Comparison of ENCODE assay signal across 10 cellular contexts in the genomic region with DNA sequence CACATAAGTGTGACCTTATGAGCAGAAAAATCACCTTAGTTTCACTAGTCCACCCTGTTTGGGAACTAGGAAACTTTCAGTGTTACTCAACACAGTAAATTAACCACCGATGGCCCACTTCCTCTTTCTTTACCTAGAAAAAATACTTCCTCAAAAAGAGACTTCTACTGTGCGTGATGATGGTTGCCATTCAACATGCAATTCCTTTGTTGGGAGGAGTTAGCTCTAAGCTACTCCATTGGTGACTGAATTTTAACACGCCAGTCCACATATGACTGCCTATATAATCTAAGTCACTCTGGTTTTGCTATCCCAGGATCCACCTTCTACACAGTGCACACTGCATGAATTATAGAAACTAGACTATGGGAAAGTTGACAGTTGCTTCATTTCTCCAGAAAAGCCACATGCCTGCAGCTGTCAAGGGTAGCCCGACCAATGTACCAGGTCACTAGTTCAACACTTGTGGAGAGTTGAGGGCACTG. TPM values are rescaled to one million over a fixed set of nuclear protein-coding genes. Genes with fewer than 3 reads are reported as not detected.
DNase-seq lines count a peak whose midpoint lies in the region; ATAC-seq and TF ChIP-seq lines count a peak whose summit lies in the region.
"Had no signal": no experiment of that assay in that cellular context is flagged by ENCODE, and none has a peak within 500 bp of the region (broad histone marks: within the 10 kb centered on the region; RNA-seq: fewer than 3 reads in every experiment).

No MANE protein-coding gene starts in this region.

- H3K4me3 Mint-ChIP-seq in neural progenitor cell = no peak overlapping the region
- no peak overlapping the region for H3K4me3 Mint-ChIP-seq in activated T-cell treated with anti-CD3 and anti-CD28 coated beads, Interleukin-2, amount 50 U/mL, for 72 hours

- H3K27ac ChIP-seq in neural progenitor cell (no peak overlapping the region), gastrocnemius medialis (no peak overlapping the region)
- H3K27ac ChIP-seq: SJSA1 had no signal

- no peaks in the 10 kb centered on the region for H3K27me3 Mint-ChIP-seq in neural progenitor cell (ENCODE audit: insufficient read depth, low read depth)
- H3K27me3 Mint-ChIP-seq in activated T-cell treated with anti-CD3 and anti-CD28 coated beads, Interleukin-2, amount 50 U/mL, for 72 hours (ENCODE audit: low read depth) = no peaks in the 10 kb centered on the region

- H3K9ac ChIP-seq in neural progenitor cell = no peak overlapping the region

- H3K27me3 ChIP-seq in neural progenitor cell (no peaks in the 10 kb centered on the region), gastrocnemius medialis (no peaks in the 10 kb centered on the region)
- H3K27me3 ChIP-seq: SJSA1 had no signal

- H3K79me2 ChIP-seq in neural progenitor cell (ENCODE audit: low read depth) = no peaks in the 10 kb centered on the region

- no peak overlapping the region for H2AFZ ChIP-seq in neural progenitor cell (replicated peaks)

- H3K27ac Mint-ChIP-seq in neural progenitor cell = no peak overlapping the region
- H3K27ac Mint-ChIP-seq in activated T-cell treated with anti-CD3 and anti-CD28 coated beads, Interleukin-2, amount 50 U/mL, for 72 hours = no peak overlapping the region

- no peaks in the 10 kb centered on the region for H4K20me1 ChIP-seq in neural progenitor cell (ENCODE audit: low read depth)

- in situ Hi-C loops in gastrocnemius medialis (cut with MboI; ENCODE audit: low sequenced_read_pairs in 4 of 4) = no loop called here

- H3K4me3 ChIP-seq in neural progenitor cell = no peak overlapping the region
- no peak overlapping the region for H3K4me3 ChIP-seq in gastrocnemius medialis
- H3K4me3 ChIP-seq: SJSA1 had no signal

- ATAC-seq in GM18909 (IDR thresholded peaks at IDR 0.05; ENCODE audit: poor library complexity, unreplicated experiment) = peak; percentile 99
- peak; percentile 97 for ATAC-seq in HG02642 (IDR thresholded peaks at IDR 0.05; ENCODE audit: poor library complexity, unreplicated experiment)
- ATAC-seq in HG03571 (IDR thresholded peaks at IDR 0.05; ENCODE audit: unreplicated experiment) = peak; percentile 98
- no peak for ATAC-seq in gastrocnemius medialis
- ATAC-seq in activated T-cell treated with anti-CD3 and anti-CD28 coated beads, Interleukin-2, amount 50 U/mL, for 72 hours (replicated peaks in 1 of 2) = no peak

- no peaks in the 10 kb centered on the region for H3K9me3 ChIP-seq in neural progenitor cell (ENCODE audit: low read depth)
- H3K9me3 ChIP-seq in gastrocnemius medialis = no peaks in the 10 kb centered on the region
- H3K9me3 ChIP-seq: SJSA1 had no signal

- no peaks in the 10 kb centered on the region for H3K36me3 Mint-ChIP-seq in neural progenitor cell
- no peaks in the 10 kb centered on the region for H3K36me3 Mint-ChIP-seq in activated T-cell treated with anti-CD3 and anti-CD28 coated beads, Interleukin-2, amount 50 U/mL, for 72 hours (ENCODE audit: insufficient read depth in 2 of 2)

- H3K36me3 ChIP-seq in neural progenitor cell (no peaks in the 10 kb centered on the region), gastrocnemius medialis (no peaks in the 10 kb centered on the region)
- H3K36me3 ChIP-seq: SJSA1 had no signal

- H3F3A ChIP-seq in neural progenitor cell (ENCODE audit: low read depth) = peaks cover 20% of the 10 kb centered on the region

- peaks cover 16% of the 10 kb centered on the region for H3K4me1 Mint-ChIP-seq in neural progenitor cell
- no peaks in the 10 kb centered on the region for H3K4me1 Mint-ChIP-seq in activated T-cell treated with anti-CD3 and anti-CD28 coated beads, Interleukin-2, amount 50 U/mL, for 72 hours (ENCODE audit: low read depth)

- H3K4me2 ChIP-seq in neural progenitor cell = peak overlapping the region; percentile 59

- DNase-seq in neural progenitor cell (ENCODE audit: low spot score) = no peak
- DNase-seq in NCI-H510A (lab: John Stamatoyannopoulos, UW) = no peak
- no peak for DNase-seq in gastrocnemius medialis
- DNase-seq in activated T-cell treated with anti-CD3 and anti-CD28 coated beads, Interleukin-2, amount 50 U/mL, for 72 hours = no peak
- DNase-seq in cerebellar cortex (ENCODE audit: low spot score) = no peak

- H3K4me1 ChIP-seq in neural progenitor cell = peaks cover 17% of the 10 kb centered on the region
- H3K4me1 ChIP-seq in gastrocnemius medialis = no peaks in the 10 kb centered on the region
- H3K4me1 ChIP-seq: SJSA1 had no signal

- no peak for TF ChIP-seq CTCF in neural progenitor cell (IDR thresholded peaks at IDR 0.05)
- no peak for TF ChIP-seq CTCF in gastrocnemius medialis (IDR thresholded peaks at IDR 0.05 in 4 of 5, conservative IDR thresholded peaks at IDR 0.05 in 1 of 5)

- H3K9me3 Mint-ChIP-seq in neural progenitor cell = no peaks in the 10 kb centered on the region
- H3K9me3 Mint-ChIP-seq in activated T-cell treated with anti-CD3 and anti-CD28 coated beads, Interleukin-2, amount 50 U/mL, for 72 hours = peaks cover 1 to 6% of the 10 kb centered on the region in 2 donors

- no peak for TF ChIP-seq POLR2A in gastrocnemius medialis (IDR thresholded peaks at IDR 0.05)

- intact Hi-C loops in gastrocnemius medialis (cut with DNase I; ENCODE audit: low total_unique reads) = no loop called here

RNA-seq across cellular contexts. Expression of a gene that starts 47.8 kb away (rescaled TPM):
- total RNA-seq in neural progenitor cell (ENCODE audit: low replicate concordance) (not detected in 2 replicates), gastrocnemius medialis (not detected)
- not detected for total RNA-seq in activated T-cell treated with anti-CD3 and anti-CD28 coated beads, Interleukin-2, amount 50 U/mL, for 72 hours
- total RNA-seq: renal cortical epithelial cell, SJSA1 had no signal

Comparison
In these comparisons a context has a peak if more than half of its experiments do, and no peak if none do; other contexts are left out.
1. ATAC-seq: peak in GM18909 (single experiment), HG02642 (single experiment) and HG03571 (single experiment); none in gastrocnemius medialis (0 of 2) and activated T-cell treated with anti-CD3 and anti-CD28 coated beads, Interleukin-2, amount 50 U/mL, for 72 hours (0 of 2).